ENCODE assay signal across 12 cellular contexts in genomic region chr1:196877964-196878363, GRCh38. TPM values are rescaled to one million over a fixed set of nuclear protein-coding genes. Genes with fewer than 3 reads are reported as not detected.
DNase-seq lines count a peak whose midpoint lies in the region; ATAC-seq, FAIRE-seq and TF ChIP-seq lines count a peak whose summit lies in the region.
"Had no signal": no experiment of that assay in that cellular context is flagged by ENCODE, and none has a peak within 500 bp of the region (broad histone marks: within the 10 kb centered on the region; RNA-seq: fewer than 3 reads in every experiment).

No MANE protein-coding gene starts in this region.

- H3K4me1 ChIP-seq in gastrocnemius medialis, result no peaks in the 10 kb centered on the region

- H3K36me3 ChIP-seq in gastrocnemius medialis, result no peaks in the 10 kb centered on the region

- H3K4me3 ChIP-seq in skeletal muscle cell (ENCODE audit: low read depth, low read length), result peak overlapping the region; percentile 45
- no peak overlapping the region for H3K4me3 ChIP-seq in gastrocnemius medialis

- H3K27me3 Mint-ChIP-seq in brain, result no peaks in the 10 kb centered on the region

- no peaks in the 10 kb centered on the region for H3K9me3 ChIP-seq in gastrocnemius medialis

- in situ Hi-C loops in gastrocnemius medialis (cut with MboI; ENCODE audit: low sequenced_read_pairs in 4 of 4), result no loop called here

- peaks cover 0 to 6% (median 4%) of the 10 kb centered on the region in 5 experiments for H3K9me3 Mint-ChIP-seq in brain

- H3K36me3 Mint-ChIP-seq in brain, result no peaks in the 10 kb centered on the region

- no peak overlapping the region for H3K27ac Mint-ChIP-seq in brain

- H3K4me3 Mint-ChIP-seq in brain, result peak overlapping the region; percentile 61 to 78 (median 73)

- FAIRE-seq in HTR-8/SVneo (lab: Jason Lieb, UNC), result peak; percentile 60

- TF ChIP-seq POLR2A in gastrocnemius medialis (IDR thresholded peaks at IDR 0.05), result no peak

- intact Hi-C loops in gastrocnemius medialis (cut with DNase I; ENCODE audit: low total_unique reads), result no loop called here

- DNase-seq in HTR-8/SVneo (ENCODE audit: insufficient read length, low spot score) (no peak), iPS-NIHi7 (ENCODE audit: extremely low spot score) (peak; percentile 77), skeletal muscle cell (ENCODE audit: low read depth) (no peak), SW480 (ENCODE audit: low spot score) (no peak), gastrocnemius medialis (no peak), GM19240 (ENCODE audit: insufficient read length, low spot score) (no peak), NCI-H774 (lab: John Stamatoyannopoulos, UW) (no peak)
- DNase-seq: NK-92 treated with Interleukin-12 subunit alpha and Interleukin-12 subunit beta, amount 100 ng/mL, for 24 hours; substantia nigra had no signal

- no peak for TF ChIP-seq CTCF in brain (conservative IDR thresholded peaks at IDR 0.05)
- TF ChIP-seq CTCF in gastrocnemius medialis (IDR thresholded peaks at IDR 0.05 in 4 of 5, conservative IDR thresholded peaks at IDR 0.05 in 1 of 5), result no peak

- H3K27ac ChIP-seq in gastrocnemius medialis, result no peak overlapping the region

- H3K27me3 ChIP-seq in gastrocnemius medialis, result no peaks in the 10 kb centered on the region

- no peaks in the 10 kb centered on the region for H3K4me1 Mint-ChIP-seq in brain

- no peak for ATAC-seq in gastrocnemius medialis

RNA-seq across cellular contexts. Expression of gene CFHR4, which starts 9.9 kb away (rescaled TPM):
- not detected for polyA plus RNA-seq in brain (ENCODE audit: insufficient read depth, low read depth, low replicate concordance)
- total RNA-seq in gastrocnemius medialis, result under 1 TPM in 1 of 4 donors, not detected in 3; 0.20 TPM
- total RNA-seq: dermis microvascular lymphatic vessel endothelial cell, mononuclear cell had no signal

RNA-seq across cellular contexts. Expression of gene CFHR1, which starts 58.4 kb away (rescaled TPM):
- polyA plus RNA-seq in brain (ENCODE audit: insufficient read depth, low read depth, low replicate concordance), result not detected
- 1 to 10 TPM in 1 of 4 donors, under 1 TPM in 1, not detected in 2; 0.52 to 1.6 TPM for total RNA-seq in gastrocnemius medialis
- total RNA-seq: dermis microvascular lymphatic vessel endothelial cell, mononuclear cell had no signal
